Comparison of ENCODE assay signal across 1 cellular context in the genomic region with DNA sequence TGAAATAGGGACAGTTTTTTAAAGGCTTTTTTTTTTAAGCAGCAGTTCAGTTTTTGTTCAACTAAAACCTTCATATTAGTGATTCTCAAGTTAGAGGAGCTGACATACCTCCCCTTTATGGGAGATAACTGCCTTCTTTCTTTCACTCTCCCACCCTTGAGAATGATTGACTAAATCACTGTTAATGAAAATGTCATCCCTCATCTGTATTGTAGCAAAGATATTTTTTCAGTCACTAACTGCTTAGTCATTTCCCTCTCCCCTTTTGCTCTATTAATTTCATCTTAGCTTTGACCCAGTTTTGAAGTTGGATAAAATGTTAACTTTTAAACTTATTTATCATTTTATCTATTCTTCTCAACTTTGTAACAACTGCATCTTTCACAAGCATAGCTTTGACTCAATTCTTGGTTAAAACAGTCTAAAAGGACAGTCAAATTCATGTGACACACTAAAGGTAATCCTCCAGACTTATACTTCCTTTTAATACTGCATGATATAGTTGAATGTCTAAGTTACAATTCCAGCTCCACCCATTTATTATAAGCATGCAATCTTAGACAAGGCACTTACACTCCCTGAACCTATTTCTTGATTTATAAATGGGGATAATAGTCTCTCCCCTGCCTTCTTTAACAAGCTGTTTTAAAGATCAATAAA.
TF ChIP-seq lines count a peak whose summit lies in the region.

No MANE protein-coding gene starts in this region.

TF ChIP-seq in K562, 482 proteins besides CTCF, POLR2A, EP300 and RAD21 (continues in another document):
- TF ChIP-seq FIP1L1 (IDR thresholded peaks at IDR 0.05; ENCODE audit: low read depth, low read length, poor library complexity, severe bottlenecking), result no peak
- no peak for TF ChIP-seq KLF6 (CRISPR knock-in tag; IDR thresholded peaks at IDR 0.05; ENCODE audit: borderline replicate concordance)
- TF ChIP-seq, protein P1, sequence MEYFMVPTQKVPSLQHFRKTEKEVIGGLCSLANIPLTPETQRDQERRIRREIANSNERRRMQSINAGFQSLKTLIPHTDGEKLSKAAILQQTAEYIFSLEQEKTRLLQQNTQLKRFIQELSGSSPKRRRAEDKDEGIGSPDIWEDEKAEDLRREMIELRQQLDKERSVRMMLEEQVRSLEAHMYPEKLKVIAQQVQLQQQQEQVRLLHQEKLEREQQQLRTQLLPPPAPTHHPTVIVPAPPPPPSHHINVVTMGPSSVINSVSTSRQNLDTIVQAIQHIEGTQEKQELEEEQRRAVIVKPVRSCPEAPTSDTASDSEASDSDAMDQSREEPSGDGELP (CRISPR knock-in tag; IDR thresholded peaks at IDR 0.05; ENCODE audit: borderline replicate concordance), result no peak
- no peak for TF ChIP-seq ZNF347 (CRISPR knock-in tag; IDR thresholded peaks at IDR 0.05; ENCODE audit: low read depth)
- TF ChIP-seq CBX8 (IDR thresholded peaks at IDR 0.05; ENCODE audit: borderline replicate concordance, extremely low read depth, low read depth, low read length, poor library complexity, severe bottlenecking), result no peak
- no peak for TF ChIP-seq DIDO1 (tag; IDR thresholded peaks at IDR 0.05; ENCODE audit: low read depth)
- TF ChIP-seq, protein P2, sequence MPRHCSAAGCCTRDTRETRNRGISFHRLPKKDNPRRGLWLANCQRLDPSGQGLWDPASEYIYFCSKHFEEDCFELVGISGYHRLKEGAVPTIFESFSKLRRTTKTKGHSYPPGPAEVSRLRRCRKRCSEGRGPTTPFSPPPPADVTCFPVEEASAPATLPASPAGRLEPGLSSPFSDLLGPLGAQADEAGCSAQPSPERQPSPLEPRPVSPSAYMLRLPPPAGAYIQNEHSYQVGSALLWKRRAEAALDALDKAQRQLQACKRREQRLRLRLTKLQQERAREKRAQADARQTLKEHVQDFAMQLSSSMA (CRISPR knock-in tag; IDR thresholded peaks at IDR 0.05), result no peak
- TF ChIP-seq MAFG (tag; conservative IDR thresholded peaks at IDR 0.05), result peak; percentile 50
- no peak for TF ChIP-seq DPF2 (IDR thresholded peaks at IDR 0.05)
- TF ChIP-seq, protein P3, sequence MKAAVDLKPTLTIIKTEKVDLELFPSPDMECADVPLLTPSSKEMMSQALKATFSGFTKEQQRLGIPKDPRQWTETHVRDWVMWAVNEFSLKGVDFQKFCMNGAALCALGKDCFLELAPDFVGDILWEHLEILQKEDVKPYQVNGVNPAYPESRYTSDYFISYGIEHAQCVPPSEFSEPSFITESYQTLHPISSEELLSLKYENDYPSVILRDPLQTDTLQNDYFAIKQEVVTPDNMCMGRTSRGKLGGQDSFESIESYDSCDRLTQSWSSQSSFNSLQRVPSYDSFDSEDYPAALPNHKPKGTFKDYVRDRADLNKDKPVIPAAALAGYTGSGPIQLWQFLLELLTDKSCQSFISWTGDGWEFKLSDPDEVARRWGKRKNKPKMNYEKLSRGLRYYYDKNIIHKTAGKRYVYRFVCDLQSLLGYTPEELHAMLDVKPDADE (conservative IDR thresholded peaks at IDR 0.05; ENCODE audit: control insufficient read depth, low read depth, low read length), result no peak
- no peak for TF ChIP-seq NCOA1 (IDR thresholded peaks at IDR 0.05; ENCODE audit: low read depth)
- TF ChIP-seq ZNF431 (CRISPR knock-in tag; IDR thresholded peaks at IDR 0.05), result no peak
- no peak for TF ChIP-seq ETV5 (CRISPR knock-in tag; IDR thresholded peaks at IDR 0.05; ENCODE audit: low read depth)
- no peak for TF ChIP-seq CBFA2T2 (conservative IDR thresholded peaks at IDR 0.05)
- TF ChIP-seq HIVEP1 (CRISPR knock-in tag; IDR thresholded peaks at IDR 0.05), result no peak
- no peak for TF ChIP-seq MCM5 (IDR thresholded peaks at IDR 0.05; ENCODE audit: low read depth)
- no peak for TF ChIP-seq GABPA (tag; conservative IDR thresholded peaks at IDR 0.05; ENCODE audit: low read depth)
- no peak for TF ChIP-seq RBM34 (IDR thresholded peaks at IDR 0.05; ENCODE audit: borderline replicate concordance, insufficient read depth, low read length)
- TF ChIP-seq L3MBTL2 (IDR thresholded peaks at IDR 0.05), result no peak
- no peak for TF ChIP-seq HNRNPUL1 (IDR thresholded peaks at IDR 0.05; ENCODE audit: low read length)
- TF ChIP-seq TEAD2 (tag; IDR thresholded peaks at IDR 0.05), result no peak
- peak; percentile 12 for TF ChIP-seq MEIS2 (IDR thresholded peaks at IDR 0.05; ENCODE audit: partially characterized antibody)
- TF ChIP-seq NFE2L1 (tag; IDR thresholded peaks at IDR 0.05; ENCODE audit: borderline replicate concordance, low read depth), result no peak
- no peak for TF ChIP-seq PPARD (CRISPR knock-in tag; IDR thresholded peaks at IDR 0.05)
- TF ChIP-seq TAF7 (tag; IDR thresholded peaks at IDR 0.05), result no peak
- TF ChIP-seq ZNF696 (CRISPR knock-in tag; conservative IDR thresholded peaks at IDR 0.05), result no peak
- no peak for TF ChIP-seq JUND (IDR thresholded peaks at IDR 0.05; ENCODE audit: borderline replicate concordance, low read depth, low read length)
- no peak for TF ChIP-seq JUND (tag; IDR thresholded peaks at IDR 0.05; ENCODE audit: borderline replicate concordance, low read depth, low read length)
- TF ChIP-seq HDAC8 (tag; IDR thresholded peaks at IDR 0.05), result no peak
- no peak for TF ChIP-seq PHF21A (IDR thresholded peaks at IDR 0.05; ENCODE audit: borderline replicate concordance, low read depth)
- no peak for TF ChIP-seq HDAC6 (IDR thresholded peaks at IDR 0.05; ENCODE audit: low read depth, low read length)
- no peak for TF ChIP-seq ZSCAN29 (IDR thresholded peaks at IDR 0.05)
- peak; percentile 34; the same call in 1 of the 2 replicates for TF ChIP-seq MAFF (IDR thresholded peaks at IDR 0.05; ENCODE audit: low read length)
- peak; percentile 62; the same call in 1 of the 2 replicates for TF ChIP-seq NFE2 (IDR thresholded peaks at IDR 0.05; ENCODE audit: low read depth)
- no peak for TF ChIP-seq SOX6 (IDR thresholded peaks at IDR 0.05)
- TF ChIP-seq, protein P4, sequence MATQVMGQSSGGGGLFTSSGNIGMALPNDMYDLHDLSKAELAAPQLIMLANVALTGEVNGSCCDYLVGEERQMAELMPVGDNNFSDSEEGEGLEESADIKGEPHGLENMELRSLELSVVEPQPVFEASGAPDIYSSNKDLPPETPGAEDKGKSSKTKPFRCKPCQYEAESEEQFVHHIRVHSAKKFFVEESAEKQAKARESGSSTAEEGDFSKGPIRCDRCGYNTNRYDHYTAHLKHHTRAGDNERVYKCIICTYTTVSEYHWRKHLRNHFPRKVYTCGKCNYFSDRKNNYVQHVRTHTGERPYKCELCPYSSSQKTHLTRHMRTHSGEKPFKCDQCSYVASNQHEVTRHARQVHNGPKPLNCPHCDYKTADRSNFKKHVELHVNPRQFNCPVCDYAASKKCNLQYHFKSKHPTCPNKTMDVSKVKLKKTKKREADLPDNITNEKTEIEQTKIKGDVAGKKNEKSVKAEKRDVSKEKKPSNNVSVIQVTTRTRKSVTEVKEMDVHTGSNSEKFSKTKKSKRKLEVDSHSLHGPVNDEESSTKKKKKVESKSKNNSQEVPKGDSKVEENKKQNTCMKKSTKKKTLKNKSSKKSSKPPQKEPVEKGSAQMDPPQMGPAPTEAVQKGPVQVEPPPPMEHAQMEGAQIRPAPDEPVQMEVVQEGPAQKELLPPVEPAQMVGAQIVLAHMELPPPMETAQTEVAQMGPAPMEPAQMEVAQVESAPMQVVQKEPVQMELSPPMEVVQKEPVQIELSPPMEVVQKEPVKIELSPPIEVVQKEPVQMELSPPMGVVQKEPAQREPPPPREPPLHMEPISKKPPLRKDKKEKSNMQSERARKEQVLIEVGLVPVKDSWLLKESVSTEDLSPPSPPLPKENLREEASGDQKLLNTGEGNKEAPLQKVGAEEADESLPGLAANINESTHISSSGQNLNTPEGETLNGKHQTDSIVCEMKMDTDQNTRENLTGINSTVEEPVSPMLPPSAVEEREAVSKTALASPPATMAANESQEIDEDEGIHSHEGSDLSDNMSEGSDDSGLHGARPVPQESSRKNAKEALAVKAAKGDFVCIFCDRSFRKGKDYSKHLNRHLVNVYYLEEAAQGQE (CRISPR knock-in tag; IDR thresholded peaks at IDR 0.05; ENCODE audit: low read depth), result no peak
- TF ChIP-seq STAG1 (CRISPR knock-in tag; IDR thresholded peaks at IDR 0.05; ENCODE audit: borderline replicate concordance), result no peak
- no peak for TF ChIP-seq HOXB6 (CRISPR knock-in tag; IDR thresholded peaks at IDR 0.05; ENCODE audit: borderline replicate concordance)
- no peak for TF ChIP-seq ZNF263 (CRISPR knock-in tag; IDR thresholded peaks at IDR 0.05; ENCODE audit: borderline replicate concordance)
- peak; percentile 10; the same call in 1 of the 2 replicates for TF ChIP-seq SMARCA4 (IDR thresholded peaks at IDR 0.05)
- TF ChIP-seq, protein P5, sequence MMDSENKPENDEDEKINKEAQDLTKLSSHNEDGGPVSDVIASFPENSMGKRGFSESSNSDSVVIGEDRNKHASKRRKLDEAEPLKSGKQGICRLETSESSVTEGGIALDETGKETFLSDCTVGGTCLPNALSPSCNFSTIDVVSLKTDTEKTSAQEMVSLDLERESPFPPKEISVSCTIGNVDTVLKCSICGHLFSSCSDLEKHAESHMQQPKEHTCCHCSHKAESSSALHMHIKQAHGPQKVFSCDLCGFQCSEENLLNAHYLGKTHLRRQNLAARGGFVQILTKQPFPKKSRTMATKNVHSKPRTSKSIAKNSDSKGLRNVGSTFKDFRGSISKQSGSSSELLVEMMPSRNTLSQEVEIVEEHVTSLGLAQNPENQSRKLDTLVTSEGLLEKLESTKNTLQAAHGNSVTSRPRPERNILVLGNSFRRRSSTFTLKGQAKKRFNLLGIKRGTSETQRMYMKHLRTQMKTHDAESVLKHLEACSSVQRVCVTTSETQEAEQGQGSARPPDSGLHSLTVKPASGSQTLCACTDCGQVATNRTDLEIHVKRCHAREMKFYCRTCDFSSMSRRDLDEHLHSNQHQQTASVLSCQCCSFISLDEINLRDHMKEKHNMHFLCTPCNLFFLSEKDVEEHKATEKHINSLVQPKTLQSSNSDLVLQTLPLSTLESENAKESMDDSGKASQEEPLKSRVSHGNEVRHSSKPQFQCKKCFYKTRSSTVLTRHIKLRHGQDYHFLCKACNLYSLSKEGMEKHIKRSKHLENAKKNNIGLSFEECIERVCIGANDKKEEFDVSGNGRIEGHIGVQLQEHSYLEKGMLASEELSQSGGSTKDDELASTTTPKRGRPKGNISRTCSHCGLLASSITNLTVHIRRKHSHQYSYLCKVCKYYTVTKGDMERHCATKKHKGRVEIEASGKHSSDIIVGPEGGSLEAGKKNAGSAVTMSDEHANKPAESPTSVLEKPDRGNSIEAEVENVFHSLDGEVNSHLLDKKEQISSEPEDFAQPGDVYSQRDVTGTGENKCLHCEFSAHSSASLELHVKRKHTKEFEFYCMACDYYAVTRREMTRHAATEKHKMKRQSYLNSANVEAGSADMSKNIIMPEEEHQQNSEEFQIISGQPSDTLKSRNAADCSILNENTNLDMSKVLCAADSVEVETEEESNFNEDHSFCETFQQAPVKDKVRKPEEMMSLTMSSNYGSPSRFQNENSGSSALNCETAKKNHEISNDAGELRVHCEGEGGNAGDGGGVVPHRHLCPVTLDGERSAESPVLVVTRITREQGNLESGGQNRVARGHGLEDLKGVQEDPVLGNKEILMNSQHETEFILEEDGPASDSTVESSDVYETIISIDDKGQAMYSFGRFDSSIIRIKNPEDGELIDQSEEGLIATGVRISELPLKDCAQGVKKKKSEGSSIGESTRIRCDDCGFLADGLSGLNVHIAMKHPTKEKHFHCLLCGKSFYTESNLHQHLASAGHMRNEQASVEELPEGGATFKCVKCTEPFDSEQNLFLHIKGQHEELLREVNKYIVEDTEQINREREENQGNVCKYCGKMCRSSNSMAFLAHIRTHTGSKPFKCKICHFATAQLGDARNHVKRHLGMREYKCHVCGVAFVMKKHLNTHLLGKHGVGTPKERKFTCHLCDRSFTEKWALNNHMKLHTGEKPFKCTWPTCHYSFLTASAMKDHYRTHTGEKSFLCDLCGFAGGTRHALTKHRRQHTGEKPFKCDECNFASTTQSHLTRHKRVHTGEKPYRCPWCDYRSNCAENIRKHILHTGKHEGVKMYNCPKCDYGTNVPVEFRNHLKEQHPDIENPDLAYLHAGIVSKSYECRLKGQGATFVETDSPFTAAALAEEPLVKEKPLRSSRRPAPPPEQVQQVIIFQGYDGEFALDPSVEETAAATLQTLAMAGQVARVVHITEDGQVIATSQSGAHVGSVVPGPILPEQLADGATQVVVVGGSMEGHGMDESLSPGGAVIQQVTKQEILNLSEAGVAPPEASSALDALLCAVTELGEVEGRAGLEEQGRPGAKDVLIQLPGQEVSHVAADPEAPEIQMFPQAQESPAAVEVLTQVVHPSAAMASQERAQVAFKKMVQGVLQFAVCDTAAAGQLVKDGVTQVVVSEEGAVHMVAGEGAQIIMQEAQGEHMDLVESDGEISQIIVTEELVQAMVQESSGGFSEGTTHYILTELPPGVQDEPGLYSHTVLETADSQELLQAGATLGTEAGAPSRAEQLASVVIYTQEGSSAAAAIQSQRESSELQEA (IDR thresholded peaks at IDR 0.05; ENCODE audit: low read depth), result no peak
- TF ChIP-seq C11orf30 (IDR thresholded peaks at IDR 0.05; ENCODE audit: low read depth), result peak; percentile 62; the same call in 1 of the 2 replicates
- TF ChIP-seq, protein P6, sequence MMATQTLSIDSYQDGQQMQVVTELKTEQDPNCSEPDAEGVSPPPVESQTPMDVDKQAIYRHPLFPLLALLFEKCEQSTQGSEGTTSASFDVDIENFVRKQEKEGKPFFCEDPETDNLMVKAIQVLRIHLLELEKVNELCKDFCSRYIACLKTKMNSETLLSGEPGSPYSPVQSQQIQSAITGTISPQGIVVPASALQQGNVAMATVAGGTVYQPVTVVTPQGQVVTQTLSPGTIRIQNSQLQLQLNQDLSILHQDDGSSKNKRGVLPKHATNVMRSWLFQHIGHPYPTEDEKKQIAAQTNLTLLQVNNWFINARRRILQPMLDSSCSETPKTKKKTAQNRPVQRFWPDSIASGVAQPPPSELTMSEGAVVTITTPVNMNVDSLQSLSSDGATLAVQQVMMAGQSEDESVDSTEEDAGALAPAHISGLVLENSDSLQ (IDR thresholded peaks at IDR 0.05), result peak; percentile 18; the same call in 1 of the 2 replicates
- TF ChIP-seq SAP30 (IDR thresholded peaks at IDR 0.05; ENCODE audit: borderline replicate concordance, insufficient read depth, low read depth, low read length, poor library complexity, severe bottlenecking), result no peak
- no peak for TF ChIP-seq NR2C1 (IDR thresholded peaks at IDR 0.05)
- TF ChIP-seq NR2C1 (tag; IDR thresholded peaks at IDR 0.05), result no peak
- TF ChIP-seq, protein P7, sequence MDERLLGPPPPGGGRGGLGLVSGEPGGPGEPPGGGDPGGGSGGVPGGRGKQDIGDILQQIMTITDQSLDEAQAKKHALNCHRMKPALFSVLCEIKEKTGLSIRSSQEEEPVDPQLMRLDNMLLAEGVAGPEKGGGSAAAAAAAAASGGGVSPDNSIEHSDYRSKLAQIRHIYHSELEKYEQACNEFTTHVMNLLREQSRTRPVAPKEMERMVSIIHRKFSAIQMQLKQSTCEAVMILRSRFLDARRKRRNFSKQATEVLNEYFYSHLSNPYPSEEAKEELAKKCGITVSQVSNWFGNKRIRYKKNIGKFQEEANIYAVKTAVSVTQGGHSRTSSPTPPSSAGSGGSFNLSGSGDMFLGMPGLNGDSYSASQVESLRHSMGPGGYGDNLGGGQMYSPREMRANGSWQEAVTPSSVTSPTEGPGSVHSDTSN (CRISPR knock-in tag; IDR thresholded peaks at IDR 0.05; ENCODE audit: low read depth), result no peak
- TF ChIP-seq, protein P7 (tag; conservative IDR thresholded peaks at IDR 0.05; ENCODE audit: low read depth), result 0 out of 2 replicates have a peak, but pooled peaks have one; percentile 18
